ENCODE assay signal across 9 cellular contexts in genomic region chr13:113152894-113153809, GRCh38. TPM values are rescaled to one million over a fixed set of nuclear protein-coding genes. Genes with fewer than 3 reads are reported as not detected.
DNase-seq lines count a peak whose midpoint lies in the region; ATAC-seq and TF ChIP-seq lines count a peak whose summit lies in the region.
"Had no signal": no experiment of that assay in that cellular context is flagged by ENCODE, and none has a peak within 500 bp of the region (broad histone marks: within the 10 kb centered on the region; RNA-seq: fewer than 3 reads in every experiment).

No MANE protein-coding gene starts in this region.

- intact Hi-C loops in heart right ventricle (cut with DNase I), result loop anchor here in 2 of 10 donors (2.0 to 10.0 kb wide), 3 partner anchors 62 to 118 kb away; no protein-coding TSS in a partner anchor
- intact Hi-C loops in prostate gland (cut with DNase I), result loop anchor here (10.0 kb wide), 2 partner anchors 142 to 342 kb away; partner anchors contain the start of genes DCUN1D2 and LAMP1

- H3K4me3 ChIP-seq in AG04449 (ENCODE audit: low read depth, low read length) (peak overlapping the region; percentile 42), heart right ventricle (peak overlapping the region; percentile 39 to 62 (median 48)), prostate gland (peak overlapping the region; percentile 24 to 25)

- peaks cover 14 to 18% of the 10 kb centered on the region in 2 donors for H3K36me3 Mint-ChIP-seq in activated naive CD4-positive, alpha-beta T cell treated with anti-CD3 and anti-CD28 coated beads, Interleukin-2, amount 50 U/mL, for 72 hours

- POLR2A ChIA-PET in AG04449 (lab: Yijun Ruan, JAX), result interaction anchor here (0.7 to 1.5 kb wide), 2 partner anchors 55 to 57 kb away, joined by 3 read pairs; partner anchors contain the start of genes CUL4A and PCID2

- TF ChIP-seq CTCF in AG04449 (IDR thresholded peaks at IDR 0.05; ENCODE audit: insufficient read depth, low read length, missing control alignments) (no peak), heart right ventricle (IDR thresholded peaks at IDR 0.05) (no peak), prostate gland (IDR thresholded peaks at IDR 0.05) (no peak)

- ATAC-seq in GM18907 (IDR thresholded peaks at IDR 0.05; ENCODE audit: unreplicated experiment) (peak; percentile 23), heart right ventricle (peak; percentile 57 to 73 (median 60))
- peak; percentile 42 to 57 for ATAC-seq in activated naive CD4-positive, alpha-beta T cell treated with anti-CD3 and anti-CD28 coated beads, Interleukin-2, amount 50 U/mL, for 72 hours

- H3K27ac Mint-ChIP-seq in activated naive CD4-positive, alpha-beta T cell treated with anti-CD3 and anti-CD28 coated beads, Interleukin-2, amount 50 U/mL, for 72 hours, result peak overlapping the region in 1 of 2 donors; percentile 86

- H3K9me3 ChIP-seq in KOPT-K1 (ENCODE audit: insufficient read depth, low read length, poor library complexity, severe bottlenecking) (peaks cover 4% of the 10 kb centered on the region), heart right ventricle (peaks cover 0 to 10% (median 0%) of the 10 kb centered on the region in 11 donors), prostate gland (no peaks in the 10 kb centered on the region)

- H3K36me3 ChIP-seq in KOPT-K1 (ENCODE audit: insufficient read depth, low read length) (no peaks in the 10 kb centered on the region), heart right ventricle (no peaks in the 10 kb centered on the region), prostate gland (no peaks in the 10 kb centered on the region)

- no peak for DNase-seq in AG04449 (ENCODE audit: low read depth, low spot score)
- DNase-seq in activated naive CD4-positive, alpha-beta T cell treated with anti-CD3 and anti-CD28 coated beads, Interleukin-2, amount 50 U/mL, for 72 hours (ENCODE audit: low spot score in 2 of 2), result peak in 1 of 2 donors; percentile 20
- peak; percentile 58 to 59 for DNase-seq in heart right ventricle
- peak; percentile 30 for DNase-seq in prostate gland (ENCODE audit: low spot score)
- no peak for DNase-seq in germinal center (ENCODE audit: low spot score)
- DNase-seq in NCI-H510A (lab: John Stamatoyannopoulos, UW), result no peak

- CTCF ChIA-PET in AG04449 (lab: Yijun Ruan, JAX), result interaction anchor here (0.9 kb wide), 1 partner anchor 241 kb away, joined by 3 read pairs; no protein-coding TSS in a partner anchor

- 6 to 13% methylated on average over 61 to 62 of the region's 62 CpGs for WGBS in heart right ventricle, 2 donors
- whole genome bisulfite sequencing in prostate gland, result 17% methylated on average over 40 of the region's 62 CpGs

- H3K27me3 ChIP-seq in heart right ventricle, result peaks cover 0 to 20% (median 0%) of the 10 kb centered on the region in 7 donors
- H3K27me3 ChIP-seq in prostate gland (replicated peaks; ENCODE audit: insufficient read depth), result no peaks in the 10 kb centered on the region

- no peak for TF ChIP-seq POLR2A in prostate gland (IDR thresholded peaks at IDR 0.05)

- H3K9me3 Mint-ChIP-seq in activated naive CD4-positive, alpha-beta T cell treated with anti-CD3 and anti-CD28 coated beads, Interleukin-2, amount 50 U/mL, for 72 hours, result peaks cover 6 to 13% of the 10 kb centered on the region in 2 donors

- H3K27ac ChIP-seq in KOPT-K1 (ENCODE audit: low read depth, low read length, poor library complexity, severe bottlenecking) (peak overlapping the region; percentile 47), heart right ventricle (peak overlapping the region; percentile 53 to 93 (median 87)), prostate gland (peak overlapping the region; percentile 75 to 76)

- H3K4me1 ChIP-seq in heart right ventricle (peaks cover 8 to 25% (median 12%) of the 10 kb centered on the region in 9 donors), prostate gland (replicated peaks) (no peaks in the 10 kb centered on the region)

RNA-seq across cellular contexts. Expression of gene PROZ, which starts 5.3 kb away (rescaled TPM):
- total RNA-seq in activated naive CD4-positive, alpha-beta T cell treated with anti-CD3 and anti-CD28 coated beads, Interleukin-2, amount 50 U/mL, for 72 hours, result under 1 TPM in 1 of 2 donors, not detected in 1; 0.25 TPM
- under 1 TPM in 1 of 10 donors, not detected in 9; 0.20 TPM for total RNA-seq in heart right ventricle
- under 1 TPM in 1 of 2 donors, not detected in 1; 0.03 TPM for polyA plus RNA-seq in heart right ventricle
- not detected for total RNA-seq in prostate gland

RNA-seq across cellular contexts. Expression of gene F10, which starts 30.6 kb away (rescaled TPM):
- not detected for total RNA-seq in activated naive CD4-positive, alpha-beta T cell treated with anti-CD3 and anti-CD28 coated beads, Interleukin-2, amount 50 U/mL, for 72 hours
- total RNA-seq in heart right ventricle (10 to 100 TPM in 2 of 10 donors, 1 to 10 TPM in 8; 1.7 to 12.4 (median 6.3) TPM), prostate gland (10 to 100 TPM; 10.2 to 48.0 TPM)
- polyA plus RNA-seq in heart right ventricle, result 10 to 100 TPM in 1 of 2 donors, 1 to 10 TPM in 1; 4.6 to 15.1 TPM

RNA-seq across cellular contexts. Expression of gene F7, which starts 47.6 kb away (rescaled TPM):
- total RNA-seq in activated naive CD4-positive, alpha-beta T cell treated with anti-CD3 and anti-CD28 coated beads, Interleukin-2, amount 50 U/mL, for 72 hours, result not detected
- total RNA-seq in heart right ventricle, result under 1 TPM in 3 of 10 donors, not detected in 7; 0.20 to 0.45 (median 0.31) TPM
- polyA plus RNA-seq in heart right ventricle, result under 1 TPM; 0.04 to 0.07 TPM
- total RNA-seq in prostate gland, result 1 to 10 TPM in 1 of 2 donors, not detected in 1; 2.7 TPM
- total RNA-seq: lung microvascular endothelial cell had no signal

RNA-seq across cellular contexts. Expression of gene PCID2, which starts 55.3 kb away (rescaled TPM):
- total RNA-seq in activated naive CD4-positive, alpha-beta T cell treated with anti-CD3 and anti-CD28 coated beads, Interleukin-2, amount 50 U/mL, for 72 hours, result 10 to 100 TPM; 39.9 to 71.3 TPM
- total RNA-seq in heart right ventricle, result 10 to 100 TPM; 42.3 to 74.0 (median 47.3) TPM
- 10 to 100 TPM; 38.9 to 60.1 TPM for polyA plus RNA-seq in heart right ventricle
- total RNA-seq in prostate gland, result 10 to 100 TPM; 47.7 to 48.6 TPM

RNA-seq across cellular contexts. Expression of gene CUL4A, which starts 56.3 kb away (rescaled TPM):
- 10 to 100 TPM; 59.7 to 87.1 TPM for total RNA-seq in activated naive CD4-positive, alpha-beta T cell treated with anti-CD3 and anti-CD28 coated beads, Interleukin-2, amount 50 U/mL, for 72 hours
- total RNA-seq in heart right ventricle, result 100 to 1,000 TPM in 9 of 10 donors, 10 to 100 TPM in 1; 84.7 to 141 (median 112) TPM
- polyA plus RNA-seq in heart right ventricle, result 10 to 100 TPM; 35.8 to 46.1 TPM
- 100 to 1,000 TPM; 103 to 185 TPM for total RNA-seq in prostate gland

Comparison
In these comparisons a context has a peak if more than half of its experiments do, and no peak if none do; other contexts are left out.
1. DNase-seq: peak in heart right ventricle (2 of 2) and prostate gland (single experiment); none in AG04449 (single experiment), germinal center (single experiment) and NCI-H510A (single experiment).
2. Peak in every context shown above with its lines, with median percentiles within 50 percentile points of each other: H3K4me3 ChIP-seq, ATAC-seq and H3K27ac ChIP-seq.